In the genomic region with DNA sequence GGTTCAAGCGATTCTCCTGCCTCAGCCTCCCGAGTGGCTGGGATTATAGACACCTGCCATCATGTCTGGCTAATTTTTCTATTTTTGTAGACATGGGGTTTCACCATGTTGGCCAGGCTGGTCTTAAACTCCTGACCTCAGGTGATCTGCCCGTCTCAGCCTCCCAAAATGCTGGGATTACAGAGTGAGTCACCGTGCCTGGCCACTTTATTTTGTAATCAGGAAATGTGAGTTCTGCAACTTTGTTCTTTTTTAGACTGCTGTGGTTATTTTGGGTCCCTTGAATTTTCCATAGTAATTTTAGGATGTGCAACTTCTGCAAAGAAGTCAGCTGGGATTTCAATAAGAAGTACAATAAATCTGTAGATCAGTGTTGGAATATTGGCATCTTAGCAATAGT, we compare ENCODE assay signal across 13 cellular contexts.
DNase-seq lines count a peak whose midpoint lies in the region; ATAC-seq and TF ChIP-seq lines count a peak whose summit lies in the region.
"Had no signal": no experiment of that assay in that cellular context is flagged by ENCODE, and none has a peak within 500 bp of the region (broad histone marks: within the 10 kb centered on the region; RNA-seq: fewer than 3 reads in every experiment).

No MANE protein-coding gene starts in this region.

- H3K36me3 Mint-ChIP-seq in naive thymus-derived CD8-positive, alpha-beta T cell: peaks cover 0 to 4% (median 0%) of the 10 kb centered on the region in 3 donors
- H3K36me3 Mint-ChIP-seq: activated naive CD4-positive, alpha-beta T cell treated with anti-CD3 and anti-CD28 coated beads, Interleukin-2, amount 10 ng/mL, durations not matched to agents 7 days and 5 days had no signal

- H2AK5ac ChIP-seq in mesendoderm (ENCODE audit: low read length): no peak overlapping the region

- no peaks in the 10 kb centered on the region for H3K27me3 ChIP-seq in mesendoderm (ENCODE audit: insufficient read depth, low read length, poor library complexity)
- H3K27me3 ChIP-seq: thyroid gland had no signal

- no peaks in the 10 kb centered on the region for H3K9me3 Mint-ChIP-seq in naive thymus-derived CD8-positive, alpha-beta T cell
- H3K9me3 Mint-ChIP-seq: activated naive CD4-positive, alpha-beta T cell treated with anti-CD3 and anti-CD28 coated beads, Interleukin-2, amount 10 ng/mL, durations not matched to agents 7 days and 5 days; CD8-positive, alpha-beta T cell had no signal

- H4K5ac ChIP-seq in mesendoderm (ENCODE audit: low read length): no peak overlapping the region

- H3K27me3 Mint-ChIP-seq in naive thymus-derived CD8-positive, alpha-beta T cell: no peaks in the 10 kb centered on the region

- H3K56ac ChIP-seq in mesendoderm (ENCODE audit: low read length): no peak overlapping the region

- H3K4me1 Mint-ChIP-seq in naive thymus-derived CD8-positive, alpha-beta T cell: peaks cover 0 to 3% (median 0%) of the 10 kb centered on the region in 4 donors
- H3K4me1 Mint-ChIP-seq: activated naive CD4-positive, alpha-beta T cell treated with anti-CD3 and anti-CD28 coated beads, Interleukin-2, amount 10 ng/mL, durations not matched to agents 7 days and 5 days had no signal

- no CpG with 5 or more reads among the region's 4 CpGs for WGBS in mesendoderm (ENCODE audit: extremely low coverage, insufficient coverage, low lambda C conversion rate)

- H3K4me1 ChIP-seq in mesendoderm (ENCODE audit: control insufficient read depth, low read depth, low read length): peaks cover 3% of the 10 kb centered on the region

- no peak overlapping the region for H3K4ac ChIP-seq in mesendoderm (ENCODE audit: low read depth, low read length)

- H3K4me2 ChIP-seq in mesendoderm (ENCODE audit: low read length): no peak overlapping the region

- TF ChIP-seq CTCF in astrocyte of the spinal cord (IDR thresholded peaks at IDR 0.05; ENCODE audit: low read depth, low read length) (no peak), GM20000 (IDR thresholded peaks at IDR 0.05; ENCODE audit: extremely low read depth, missing control alignments) (no peak)

- no peak overlapping the region for H3K23ac ChIP-seq in mesendoderm (ENCODE audit: low read length)

- in situ Hi-C loops in astrocyte of the spinal cord (cut with HindIII; ENCODE audit: low sequenced_read_pairs): no loop called here

- H2BK15ac ChIP-seq in mesendoderm (replicated peaks; ENCODE audit: low read depth): no peak overlapping the region

- H3K18ac ChIP-seq in mesendoderm (ENCODE audit: low read length): no peak overlapping the region

- no peaks in the 10 kb centered on the region for H3K79me2 ChIP-seq in mesendoderm (ENCODE audit: control insufficient read depth, insufficient read depth, low read length)

- no peaks in the 10 kb centered on the region for H3K79me1 ChIP-seq in mesendoderm (ENCODE audit: low read length)

- no peak overlapping the region for H3K9ac ChIP-seq in mesendoderm (ENCODE audit: low read length)

- no peak overlapping the region for H3K4me3 Mint-ChIP-seq in naive thymus-derived CD8-positive, alpha-beta T cell
- H3K4me3 Mint-ChIP-seq: activated naive CD4-positive, alpha-beta T cell treated with anti-CD3 and anti-CD28 coated beads, Interleukin-2, amount 10 ng/mL, durations not matched to agents 7 days and 5 days; CD8-positive, alpha-beta T cell had no signal

- POLR2A ChIA-PET in naive thymus-derived CD8-positive, alpha-beta T cell (lab: Charles Lee): no interaction called here

- H2BK5ac ChIP-seq in mesendoderm (ENCODE audit: low read length): no peak overlapping the region

- no peak overlapping the region for H3K4me3 ChIP-seq in astrocyte of the spinal cord (ENCODE audit: low read depth, low read length)
- no peak overlapping the region for H3K4me3 ChIP-seq in mesendoderm (ENCODE audit: low read length)
- H3K4me3 ChIP-seq: thyroid gland had no signal

- H3K27ac Mint-ChIP-seq in naive thymus-derived CD8-positive, alpha-beta T cell: no peak overlapping the region
- H3K27ac Mint-ChIP-seq: activated naive CD4-positive, alpha-beta T cell treated with anti-CD3 and anti-CD28 coated beads, Interleukin-2, amount 10 ng/mL, durations not matched to agents 7 days and 5 days; CD8-positive, alpha-beta T cell had no signal

- H3K36me3 ChIP-seq in mesendoderm (ENCODE audit: control insufficient read depth, insufficient read depth, low read length): no peaks in the 10 kb centered on the region

- H2BK120ac ChIP-seq in mesendoderm (ENCODE audit: low read depth, low read length): no peak overlapping the region

- no peak overlapping the region for H4K8ac ChIP-seq in mesendoderm (ENCODE audit: low read depth, low read length)

- ATAC-seq in naive thymus-derived CD8-positive, alpha-beta T cell: no peak
- ATAC-seq: CD8-positive, alpha-beta T cell had no signal

- DNase-seq in AML-193 (lab: John Stamatoyannopoulos, UW): peak; percentile 69 to 71
- DNase-seq in M059J (ENCODE audit: low read depth): peak; percentile 78
- peak; percentile 43 for DNase-seq in astrocyte of the spinal cord (ENCODE audit: low read depth, low spot score)
- DNase-seq in myocyte (ENCODE audit: low read depth): peak; percentile 32
- DNase-seq in mesendoderm: no peak
- DNase-seq in naive thymus-derived CD8-positive, alpha-beta T cell: no peak
- no peak for DNase-seq in NCI-H2227 treated with DMSO at 0.1 percent for 48 hours (lab: John Stamatoyannopoulos, UW)
- DNase-seq in GM20000 (ENCODE audit: low spot score): no peak
- DNase-seq: activated naive CD4-positive, alpha-beta T cell treated with anti-CD3 and anti-CD28 coated beads, Interleukin-2, amount 10 ng/mL, durations not matched to agents 7 days and 5 days; CD8-positive, alpha-beta T cell; NCI-H748 treated with DMSO at 0.1 percent for 48 hours; T-helper 1 cell; thyroid gland had no signal

- no peak overlapping the region for H3K27ac ChIP-seq in mesendoderm (ENCODE audit: low read depth, low read length)

Comparison
In these comparisons a context has a peak if more than half of its experiments do, and no peak if none do; other contexts are left out.
1. DNase-seq: peak in AML-193 (2 of 2), M059J (single experiment), astrocyte of the spinal cord (single experiment) and myocyte (single experiment); none in mesendoderm (single experiment), naive thymus-derived CD8-positive, alpha-beta T cell (0 of 10), NCI-H2227 treated with DMSO at 0.1 percent for 48 hours (single experiment) and GM20000 (single experiment).